ENCODE assay signal across 8 cellular contexts in genomic region chr4:146654648-146654975, GRCh38. TPM values are rescaled to one million over a fixed set of nuclear protein-coding genes. Genes with fewer than 3 reads are reported as not detected.
DNase-seq lines count a peak whose midpoint lies in the region; ATAC-seq and TF ChIP-seq lines count a peak whose summit lies in the region.

No MANE protein-coding gene starts in this region.

- H3K27me3 ChIP-seq in iPS-18a (ENCODE audit: control insufficient read depth, insufficient read depth, low read length) (peaks cover 90% of the 10 kb centered on the region), smooth muscle cell (ENCODE audit: low read depth) (peaks cover 92% of the 10 kb centered on the region)

- no peaks in the 10 kb centered on the region for H4K20me1 ChIP-seq in smooth muscle cell (ENCODE audit: low read depth)

- H3K36me3 ChIP-seq in iPS-18a (ENCODE audit: control insufficient read depth, low read depth, low read length): no peaks in the 10 kb centered on the region
- no peaks in the 10 kb centered on the region for H3K36me3 ChIP-seq in smooth muscle cell (ENCODE audit: low read depth)

- H3K36me3 Mint-ChIP-seq in HFFc6 (ENCODE audit: low read depth): no peaks in the 10 kb centered on the region
- H3K36me3 Mint-ChIP-seq in activated T-helper 1 cell treated with anti-CD3 and anti-CD28 coated beads, Interleukin-12 subunit alpha, Interleukin-12 subunit beta, Interleukin-2, Interleukin-4 antibody, amounts not matched to agents 30 ng/mL and 10 ng/mL and 1 ng/mL, durations not matched to agents 14 hours and 24 hours and 36 hours (ENCODE audit: low read depth): no peaks in the 10 kb centered on the region

- no peaks in the 10 kb centered on the region for H3K9me3 Mint-ChIP-seq in HFFc6
- no peaks in the 10 kb centered on the region for H3K9me3 Mint-ChIP-seq in activated T-helper 1 cell treated with anti-CD3 and anti-CD28 coated beads, Interleukin-12 subunit alpha, Interleukin-12 subunit beta, Interleukin-2, Interleukin-4 antibody, amounts not matched to agents 30 ng/mL and 10 ng/mL and 1 ng/mL, durations not matched to agents 14 hours and 24 hours and 36 hours

- H3K27ac Mint-ChIP-seq in HFFc6: no peak overlapping the region
- H3K27ac Mint-ChIP-seq in activated T-helper 1 cell treated with anti-CD3 and anti-CD28 coated beads, Interleukin-12 subunit alpha, Interleukin-12 subunit beta, Interleukin-2, Interleukin-4 antibody, amounts not matched to agents 30 ng/mL and 10 ng/mL and 1 ng/mL, durations not matched to agents 14 hours and 24 hours and 36 hours: no peak overlapping the region

- under 1% methylated on average over 7 of the region's 7 CpGs for WGBS in smooth muscle cell (ENCODE audit: low lambda C conversion rate)

- no peaks in the 10 kb centered on the region for H3K9me3 ChIP-seq in iPS-18a (ENCODE audit: control insufficient read depth, low read depth, low read length)
- no peaks in the 10 kb centered on the region for H3K9me3 ChIP-seq in smooth muscle cell (replicated peaks; ENCODE audit: low read depth)

- intact Hi-C loops in activated T-helper 1 cell treated with anti-CD3 and anti-CD28 coated beads, Interleukin-12 subunit alpha, Interleukin-12 subunit beta, Interleukin-2, Interleukin-4 antibody, amounts not matched to agents 30 ng/mL and 10 ng/mL and 1 ng/mL, durations not matched to agents 14 hours and 24 hours and 36 hours (cut with micrococcal nuclease): loop anchor here (2.0 kb wide), 1 partner anchor 16 kb away; the partner anchor contains the start of gene POU4F2

- DNase-seq in HFFc6: no peak
- DNase-seq in activated T-helper 1 cell treated with anti-CD3 and anti-CD28 coated beads, Interleukin-12 subunit alpha, Interleukin-12 subunit beta, Interleukin-2, Interleukin-4 antibody, amounts not matched to agents 30 ng/mL and 10 ng/mL and 1 ng/mL, durations not matched to agents 14 hours and 24 hours and 36 hours (ENCODE audit: low spot score): no peak
- no peak for DNase-seq in smooth muscle cell (lab: John Stamatoyannopoulos, UW; ENCODE audit: unreplicated experiment)
- DNase-seq in GM03348 (ENCODE audit: low spot score): no peak
- DNase-seq in NCI-H82 (lab: John Stamatoyannopoulos, UW): no peak

- peak overlapping the region; percentile 85 for H3K4me3 Mint-ChIP-seq in HFFc6
- peak overlapping the region; percentile 77 for H3K4me3 Mint-ChIP-seq in activated T-helper 1 cell treated with anti-CD3 and anti-CD28 coated beads, Interleukin-12 subunit alpha, Interleukin-12 subunit beta, Interleukin-2, Interleukin-4 antibody, amounts not matched to agents 30 ng/mL and 10 ng/mL and 1 ng/mL, durations not matched to agents 14 hours and 24 hours and 36 hours

- H3K27ac ChIP-seq in iPS-18a (ENCODE audit: low read length): no peak overlapping the region
- no peak overlapping the region for H3K27ac ChIP-seq in smooth muscle cell (ENCODE audit: low read depth)

- peak overlapping the region; percentile 51 for H2AFZ ChIP-seq in smooth muscle cell (ENCODE audit: low read depth)

- H3K79me2 ChIP-seq in smooth muscle cell (ENCODE audit: low read depth): no peaks in the 10 kb centered on the region

- H3K4me2 ChIP-seq in smooth muscle cell: peak overlapping the region; percentile 94

- peaks cover 7% of the 10 kb centered on the region for H3K4me1 Mint-ChIP-seq in HFFc6 (ENCODE audit: low read depth)
- peaks cover 6% of the 10 kb centered on the region for H3K4me1 Mint-ChIP-seq in activated T-helper 1 cell treated with anti-CD3 and anti-CD28 coated beads, Interleukin-12 subunit alpha, Interleukin-12 subunit beta, Interleukin-2, Interleukin-4 antibody, amounts not matched to agents 30 ng/mL and 10 ng/mL and 1 ng/mL, durations not matched to agents 14 hours and 24 hours and 36 hours (ENCODE audit: low read depth)

- peaks cover 4% of the 10 kb centered on the region for H3K4me1 ChIP-seq in iPS-18a (ENCODE audit: control insufficient read depth, low read depth, low read length)
- peaks cover 11% of the 10 kb centered on the region for H3K4me1 ChIP-seq in smooth muscle cell (ENCODE audit: low read depth)

- TF ChIP-seq CTCF in HFFc6 (IDR thresholded peaks at IDR 0.05) (no peak), smooth muscle cell (IDR thresholded peaks at IDR 0.05; ENCODE audit: borderline replicate concordance, insufficient read depth, poor library complexity, severe bottlenecking) (no peak)

- ATAC-seq in HG03175 (IDR thresholded peaks at IDR 0.05; ENCODE audit: unreplicated experiment): no peak
- no peak for ATAC-seq in HG02610 (IDR thresholded peaks at IDR 0.05; ENCODE audit: unreplicated experiment)

- H3K4me3 ChIP-seq in iPS-18a (ENCODE audit: low read length) (peak overlapping the region; percentile 61), smooth muscle cell (peak overlapping the region; percentile 58)

- peaks cover 28% of the 10 kb centered on the region for H3K27me3 Mint-ChIP-seq in HFFc6 (ENCODE audit: insufficient read depth)
- peaks cover 58% of the 10 kb centered on the region for H3K27me3 Mint-ChIP-seq in activated T-helper 1 cell treated with anti-CD3 and anti-CD28 coated beads, Interleukin-12 subunit alpha, Interleukin-12 subunit beta, Interleukin-2, Interleukin-4 antibody, amounts not matched to agents 30 ng/mL and 10 ng/mL and 1 ng/mL, durations not matched to agents 14 hours and 24 hours and 36 hours (ENCODE audit: insufficient read depth)

- no peaks in the 10 kb centered on the region for H3F3A ChIP-seq in smooth muscle cell (ENCODE audit: low read depth)

- no peak overlapping the region for H3K9ac ChIP-seq in iPS-18a (ENCODE audit: low read length)
- H3K9ac ChIP-seq in smooth muscle cell (ENCODE audit: low read depth): no peak overlapping the region

RNA-seq across cellular contexts. Expression of gene POU4F2, which starts 15.9 kb away (rescaled TPM):
- not detected for total RNA-seq in HFFc6 (2021; fragmentation: NEBNext Ultra II Directional; extraction: Animal tissue kit (Norgen Biotek cat#: 25700))
- not detected in 2 replicates for total RNA-seq in activated T-helper 1 cell treated with anti-CD3 and anti-CD28 coated beads, Interleukin-12 subunit alpha, Interleukin-12 subunit beta, Interleukin-2, Interleukin-4 antibody, amounts not matched to agents 30 ng/mL and 10 ng/mL and 1 ng/mL, durations not matched to agents 14 hours and 24 hours and 36 hours
- not detected in 2 replicates for total RNA-seq in smooth muscle cell
- not detected in 2 replicates for polyA plus RNA-seq in smooth muscle cell
